In the genomic region with DNA sequence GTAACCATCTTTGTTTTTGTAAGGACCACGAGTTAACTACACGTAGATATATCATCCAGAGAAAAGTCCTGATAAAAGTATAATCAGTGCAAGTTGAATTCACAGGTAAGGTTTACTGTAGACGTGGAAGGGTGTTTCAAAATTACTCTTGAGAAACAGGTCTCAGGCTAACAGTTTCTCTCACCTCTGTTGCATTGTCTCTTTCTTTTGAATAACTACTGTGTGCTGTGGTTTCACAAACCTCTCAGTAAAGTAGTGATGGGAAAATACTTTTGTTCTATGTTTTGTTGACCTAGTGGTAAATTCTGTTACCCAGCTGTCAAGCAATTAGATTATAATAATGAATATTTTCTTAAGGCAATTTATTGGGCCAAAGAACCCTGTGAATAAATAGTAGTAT, we compare ENCODE assay signal across 8 cellular contexts.
"Had no signal": no experiment of that assay in that cellular context is flagged by ENCODE, and none has a peak within 500 bp of the region (broad histone marks: within the 10 kb centered on the region; RNA-seq: fewer than 3 reads in every experiment).

No MANE protein-coding gene starts in this region.

- H3K4me2 ChIP-seq: KMS-11 had no signal

- H2AFZ ChIP-seq: GM23248 had no signal

- H3K4me3 ChIP-seq: GM23248 had no signal

- FAIRE-seq: HepG2 had no signal

- H3K27ac ChIP-seq: GM23248, KMS-11 had no signal

- H3K9ac ChIP-seq: GM23248, KMS-11 had no signal

- DNase-seq: GM23248, GOT3, H9, HCEC 1CT, Karpas-422, KBM-7 had no signal

- ATAC-seq: HepG2 had no signal
